ENCODE assay signal across 27 cellular contexts in the genomic region with DNA sequence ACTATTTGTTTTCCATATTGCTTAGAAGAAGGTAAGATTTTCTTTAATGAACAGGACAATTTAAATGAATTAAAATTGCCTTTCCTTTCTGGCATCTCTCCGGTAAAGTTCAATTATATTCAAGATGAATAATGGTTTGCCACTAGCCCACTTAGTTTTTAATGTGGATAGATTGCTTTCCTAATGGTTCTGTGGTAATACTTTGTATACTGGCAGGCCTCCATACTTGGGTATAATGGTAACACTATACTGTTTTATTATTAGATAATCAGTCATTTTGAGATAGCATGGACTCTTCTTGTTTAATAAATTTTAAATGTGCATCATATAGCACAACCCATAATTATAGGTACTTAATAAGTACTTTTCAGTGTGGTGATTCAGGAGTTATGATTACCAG.
"Had no signal": no experiment of that assay in that cellular context is flagged by ENCODE, and none has a peak within 500 bp of the region (broad histone marks: within the 10 kb centered on the region; RNA-seq: fewer than 3 reads in every experiment).

No MANE protein-coding gene starts in this region.

- H3K27ac ChIP-seq: ascending aorta, body of pancreas, KMS-11, Peyer's patch, RWPE1, SJCRH30 had no signal

- ATAC-seq: activated naive CD4-positive, alpha-beta T cell treated with anti-CD3 and anti-CD28 coated beads, Interleukin-2, amount 50 U/mL, for 72 hours; activated naive CD8-positive, alpha-beta T cell treated with anti-CD3 and anti-CD28 coated beads, Interleukin-2, amount 50 U/mL, for 24 hours; activated T-cell treated with anti-CD3 and anti-CD28 coated beads, Interleukin-2, amount 50 U/mL, for 4 hours; body of pancreas; T-helper 17 cell; WTC11 had no signal

- H3K9ac ChIP-seq: KMS-11 had no signal

- H3K4me1 ChIP-seq: ascending aorta, body of pancreas, SJCRH30 had no signal

- DNase-seq: activated CD4-positive, alpha-beta memory T cell treated with anti-CD3 and anti-CD28 coated beads for 36 hours; activated CD4-positive, alpha-beta T cell treated with anti-CD3 and anti-CD28 coated beads, Interleukin-2, amount 10 ng/mL, durations not matched to agents 24 days and 14 days; activated CD4-positive, CD25-positive, alpha-beta regulatory T cell treated with anti-CD3 and anti-CD28 coated beads, Interleukin-2, amount 50 U/mL, for 72 hours; activated CD8-positive, alpha-beta memory T cell treated with anti-CD3 and anti-CD28 coated beads for 24 hours; activated effector memory CD4-positive, alpha-beta T cell treated with anti-CD3 and anti-CD28 coated beads, Interleukin-2, amount 50 U/mL, for 16 hours; activated naive CD4-positive, alpha-beta T cell treated with Interleukin-2 at 50 U/mL for 16 hours; activated naive CD8-positive, alpha-beta T cell treated with anti-CD3 and anti-CD28 coated beads, Interleukin-2, amount 50 U/mL, for 24 hours; activated T-cell treated with anti-CD3 and anti-CD28 coated beads, Interleukin-2, amount 50 U/mL, for 4 hours; amniotic stem cell; body of pancreas; central memory CD4-positive, alpha-beta T cell; NCI-H1092; NCI-H2029; NCI-H2227 treated with DMSO at 0.1 percent for 48 hours; NCI-H446 treated with DMSO at 0.1 percent for 48 hours; NCI-H524 treated with DMSO at 0.1 percent for 48 hours; NCI-H82; Peyer's patch; Right ventricle myocardium superior; SJCRH30; T-helper 17 cell; T-helper 9 cell had no signal

- H3K27me3 ChIP-seq: ascending aorta, body of pancreas, Peyer's patch, SJCRH30 had no signal

- H3K4me3 ChIP-seq: ascending aorta, body of pancreas, Peyer's patch, SJCRH30 had no signal

- H3K9me3 ChIP-seq: ascending aorta, body of pancreas, Peyer's patch, SJCRH30 had no signal

- H3K36me3 ChIP-seq: ascending aorta, Peyer's patch, SJCRH30 had no signal
